In the genomic region with DNA sequence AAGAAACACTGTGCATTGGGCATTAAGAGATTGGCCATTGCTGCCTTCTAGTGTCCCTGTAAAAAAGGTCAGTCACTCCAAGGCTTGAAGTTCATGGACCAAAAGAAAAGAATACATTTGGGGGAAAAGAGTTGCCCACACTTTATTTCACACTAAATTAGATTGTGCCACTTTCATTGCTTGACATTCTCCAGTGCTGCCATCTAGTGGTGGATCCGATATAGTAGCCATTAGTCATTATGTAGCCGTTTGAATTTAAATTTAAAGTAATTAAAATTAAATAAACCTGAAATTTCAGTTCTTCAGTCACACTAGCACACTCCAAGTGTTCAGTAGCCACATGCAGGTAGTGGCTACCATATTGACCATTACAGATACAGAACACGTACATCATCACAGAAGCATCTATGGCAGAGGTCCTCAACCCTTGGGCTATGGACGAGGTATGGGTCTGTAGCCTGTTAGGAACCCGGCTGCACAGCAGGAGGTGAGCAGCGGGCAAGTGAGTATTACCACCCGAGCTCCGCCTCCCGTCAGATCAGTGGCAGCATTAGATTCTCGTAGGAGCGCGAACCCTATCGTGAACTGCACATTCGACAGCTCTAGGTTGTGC, we compare ENCODE assay signal across 8 cellular contexts. TPM values are rescaled to one million over a fixed set of nuclear protein-coding genes. Genes with fewer than 3 reads are reported as not detected.
A peak's percentile ranks its signal among the peaks of the same experiment; 100 is the strongest.
DNase-seq lines count a peak whose midpoint lies in the region; ATAC-seq and TF ChIP-seq lines count a peak whose summit lies in the region.

No MANE protein-coding gene starts in this region.

- H3K9me3 ChIP-seq in spleen = no peaks in the 10 kb centered on the region

- no peak for TF ChIP-seq POLR2A in spleen (IDR thresholded peaks at IDR 0.05)

- no peak overlapping the region for H3K27ac ChIP-seq in spleen

- DNase-seq in NOMO-1 treated with DMSO at 0.1 percent for 48 hours (lab: John Stamatoyannopoulos, UW; ENCODE audit: unreplicated experiment) (peak; percentile 28), NOMO-1 treated with dmso at 0.1 percent for 144 hours (lab: John Stamatoyannopoulos, UW; ENCODE audit: unreplicated experiment) (no peak), Kasumi-1 (lab: John Stamatoyannopoulos, UW) (peak; percentile 55 to 66), germinal center (ENCODE audit: low spot score) (peak; percentile 42), spleen (peak; percentile 19), NCI-H526 treated with DMSO at 0.1 percent for 48 hours (lab: John Stamatoyannopoulos, UW) (no peak)
- peak; percentile 53 for DNase-seq in activated CD4-positive, alpha-beta T cell treated with anti-CD3 and anti-CD28 coated beads for 48 hours

- intact Hi-C loops in spleen (cut with DNase I; ENCODE audit: low total_unique reads) = no loop called here

- H3K27me3 ChIP-seq in spleen (replicated peaks in 1 of 7) = peaks cover 0 to 40% (median 0%) of the 10 kb centered on the region in 7 donors

- no peak for ATAC-seq in HG02678 (IDR thresholded peaks at IDR 0.05; ENCODE audit: unreplicated experiment)

- TF ChIP-seq CTCF in spleen (IDR thresholded peaks at IDR 0.05 in 8 of 11, conservative IDR thresholded peaks at IDR 0.05 in 3 of 11) = peak in 9 of 11 experiments; percentile 32 to 79 (median 73)

- no peaks in the 10 kb centered on the region for H3K36me3 ChIP-seq in spleen

- 50 to 69% (median 61%) methylated on average over 13 to 14 of the region's 14 CpGs for WGBS in spleen, 5 donors

- no peak overlapping the region for H3K4me3 ChIP-seq in spleen

- H3K4me1 ChIP-seq in spleen = no peaks in the 10 kb centered on the region

RNA-seq across cellular contexts. Expression of a gene that starts 21.9 kb away (rescaled TPM):
- total RNA-seq in spleen = 10 to 100 TPM; 33.2 to 62.7 (median 46.6) TPM
- polyA plus RNA-seq in spleen = 10 to 100 TPM in 1 of 3 donors, 1 to 10 TPM in 2; 6.7 to 12.6 (median 8.9) TPM

Comparison
In these comparisons a context has a peak if more than half of its experiments do, and no peak if none do; other contexts are left out.
1. DNase-seq: peak in NOMO-1 treated with DMSO at 0.1 percent for 48 hours (single experiment), Kasumi-1 (2 of 2), activated CD4-positive, alpha-beta T cell treated with anti-CD3 and anti-CD28 coated beads for 48 hours (single experiment), germinal center (single experiment) and spleen (single experiment); none in NOMO-1 treated with dmso at 0.1 percent for 144 hours (single experiment) and NCI-H526 treated with DMSO at 0.1 percent for 48 hours (single experiment).